In genomic region chr1:36304970-36305914, GRCh38 we compare ENCODE assay signal across 1 cellular context.
TF ChIP-seq lines count a peak whose summit lies in the region.

No MANE protein-coding gene starts in this region.

TF ChIP-seq in IMR-90, 13 proteins besides CTCF, POLR2A, EP300 and RAD21 (continued from another document):
- no peak for TF ChIP-seq USF2 (IDR thresholded peaks at IDR 0.05; ENCODE audit: low read depth, low read length)
- no peak for TF ChIP-seq MAFK (IDR thresholded peaks at IDR 0.05; ENCODE audit: low read depth, low read length)
- no peak for TF ChIP-seq CHD1 (IDR thresholded peaks at IDR 0.05; ENCODE audit: low read depth, low read length)
- no peak for TF ChIP-seq BHLHE40 (IDR thresholded peaks at IDR 0.05; ENCODE audit: low read depth, low read length)
- no peak for TF ChIP-seq SMC3 (IDR thresholded peaks at IDR 0.05; ENCODE audit: low read depth, low read length)
- no peak for TF ChIP-seq FOS (IDR thresholded peaks at IDR 0.05; ENCODE audit: low read depth, low read length)
- TF ChIP-seq NFE2L2 (IDR thresholded peaks at IDR 0.05; ENCODE audit: low read depth, low read length): no peak
- no peak for TF ChIP-seq CEBPB (IDR thresholded peaks at IDR 0.05; ENCODE audit: low read depth, low read length)
- no peak for TF ChIP-seq RCOR1 (IDR thresholded peaks at IDR 0.05; ENCODE audit: insufficient replicate concordance, low read length)
TF ChIP-seq in IMR-90: peak in this region for 0.
